ENCODE assay signal across 28 cellular contexts in genomic region chr10:70087641-70088040, GRCh38. TPM values are rescaled to one million over a fixed set of nuclear protein-coding genes. Genes with fewer than 3 reads are reported as not detected.
"Had no signal": no experiment of that assay in that cellular context is flagged by ENCODE, and none has a peak within 500 bp of the region (broad histone marks: within the 10 kb centered on the region; RNA-seq: fewer than 3 reads in every experiment).

No MANE protein-coding gene starts in this region.

- H3K9me3 ChIP-seq: gastroesophageal sphincter, heart left ventricle, mucosa of descending colon, thyroid gland had no signal

- DNase-seq: cerebellar nuclear complex; dorsolateral prefrontal cortex; effector CD4-positive, alpha-beta T cell; foreskin keratinocyte; heart left ventricle; kidney; mesenchymal stem cell; mucosa of descending colon; naive B cell; stimulated activated CD4-positive, alpha-beta T cell treated with anti-CD3 and anti-CD28 coated beads, Interleukin-12 subunit alpha, Interleukin-12 subunit beta, amount 100 ng/mL, for 4 hours; stimulated activated CD4-positive, alpha-beta T cell treated with anti-CD3 and anti-CD28 coated beads, Interleukin-1b, Interleukin-23, amount 100 ng/mL, for 48 hours; stimulated activated CD4-positive, alpha-beta T cell treated with anti-CD3 and anti-CD28 coated beads, Interleukin-4, amount 100 ng/mL, for 1 hour; stimulated activated CD8-positive, alpha-beta memory T cell treated with anti-CD3 and anti-CD28 coated beads, Interleukin-4, amount 100 ng/mL, for 48 hours; stimulated activated naive CD4-positive, alpha-beta T cell; stimulated activated naive CD8-positive, alpha-beta T cell treated with anti-CD3 and anti-CD28 coated beads, Interleukin-15, amount 100 ng/mL, for 72 hours; thyroid gland; trophoblast cell had no signal

- H3K36me3 ChIP-seq: thyroid gland had no signal

- H3K4me3 ChIP-seq: dorsolateral prefrontal cortex, gastroesophageal sphincter, heart left ventricle, hepatocyte, mucosa of descending colon, smooth muscle cell, thyroid gland had no signal

- ATAC-seq: esophagus mucosa; foreskin keratinocyte; gastroesophageal sphincter; heart left ventricle; left lobe of liver; mucosa of descending colon; natural killer cell treated with Interleukin-12 subunit alpha and Interleukin-12 subunit beta and Interleukin-15 and Interleukin-18, amount 100 ng/mL, for 72 hours; sciatic nerve; stimulated activated naive CD8-positive, alpha-beta T cell treated with anti-CD3 and anti-CD28 coated beads, Interleukin-15, amount 100 ng/mL, for 72 hours had no signal

- H3K4me2 ChIP-seq: hepatocyte, smooth muscle cell had no signal

- H3K79me2 ChIP-seq: parathyroid adenoma had no signal

- H2AFZ ChIP-seq: hepatocyte, parathyroid adenoma had no signal

- H3K9ac ChIP-seq: parathyroid adenoma had no signal

- FAIRE-seq: colon, kidney had no signal

- H3K27ac ChIP-seq: dorsolateral prefrontal cortex, epithelial cell of prostate, foreskin keratinocyte, gastroesophageal sphincter, heart left ventricle, hepatocyte, parathyroid adenoma, thyroid gland had no signal

- H3K4me1 ChIP-seq: gastroesophageal sphincter, parathyroid adenoma, thyroid gland had no signal

- H3K27me3 ChIP-seq: dorsolateral prefrontal cortex, foreskin keratinocyte, gastroesophageal sphincter, heart left ventricle, hepatocyte, thyroid gland had no signal

RNA-seq across cellular contexts. Expression of gene MACROH2A2, which starts 35.0 kb away (rescaled TPM):
- total RNA-seq: lung microvascular endothelial cell had no signal
